ENCODE assay signal across 8 cellular contexts in genomic region chr6:143843689-143844405, GRCh38. TPM values are rescaled to one million over a fixed set of nuclear protein-coding genes. Genes with fewer than 3 reads are reported as not detected.
DNase-seq lines count a peak whose midpoint lies in the region; ATAC-seq and TF ChIP-seq lines count a peak whose summit lies in the region.

No MANE protein-coding gene starts in this region.

- H3K4me3 ChIP-seq in HUES48 (ENCODE audit: low read depth, low read length) = peak overlapping the region; percentile 95
- H3K4me3 ChIP-seq in adrenal gland = peak overlapping the region; percentile 51 to 83 (median 61)
- peak overlapping the region; percentile 87 for H3K4me3 ChIP-seq in kidney epithelial cell (ENCODE audit: low read depth, low read length)

- peak overlapping the region; percentile 94 for H3K9ac ChIP-seq in HUES48 (ENCODE audit: low read depth, low read length)

- intact Hi-C loops in adrenal gland (cut with DNase I) = loop anchor here in 1 of 2 donors (10.0 kb wide), 1 partner anchor 269 kb away; no protein-coding TSS in a partner anchor

- peak; percentile 16 for DNase-seq in AG20443 (ENCODE audit: low spot score)
- no peak for DNase-seq in adrenal gland
- no peak for DNase-seq in kidney epithelial cell (ENCODE audit: low read depth)
- DNase-seq in NCI-H526 treated with DMSO at 0.1 percent for 48 hours (lab: John Stamatoyannopoulos, UW) = no peak
- no peak for DNase-seq in epidermal melanocyte (ENCODE audit: insufficient read length, low spot score)

- H3K27ac ChIP-seq in HUES48 (ENCODE audit: low read depth, low read length) (peak overlapping the region; percentile 92), adrenal gland (peak overlapping the region; percentile 71 to 93 (median 88)), temporal lobe (ENCODE audit: low read depth, low read length) (peak overlapping the region; percentile 91)

- ATAC-seq in GM18870 (IDR thresholded peaks at IDR 0.05; ENCODE audit: unreplicated experiment) = peak; percentile 11

- no peak for TF ChIP-seq POLR2A in adrenal gland (IDR thresholded peaks at IDR 0.05)

- H3K4me1 ChIP-seq in HUES48 (ENCODE audit: control insufficient read depth, insufficient read depth, low read length) (no peaks in the 10 kb centered on the region), adrenal gland (replicated peaks in 1 of 2) (peaks cover 12 to 23% of the 10 kb centered on the region in 2 donors)

- 2 to 4% (median 3%) methylated on average over 12 to 13 of the region's 13 CpGs for WGBS in adrenal gland, 4 donors

- H3K27me3 ChIP-seq in HUES48 (ENCODE audit: control insufficient read depth, insufficient read depth, low read length) (no peaks in the 10 kb centered on the region), adrenal gland (no peaks in the 10 kb centered on the region), kidney epithelial cell (ENCODE audit: control insufficient read depth, insufficient read depth, low read length) (no peaks in the 10 kb centered on the region)

- no peaks in the 10 kb centered on the region for H3K9me3 ChIP-seq in HUES48 (ENCODE audit: control insufficient read depth, insufficient read depth, low read length)
- no peaks in the 10 kb centered on the region for H3K9me3 ChIP-seq in adrenal gland (replicated peaks in 1 of 3)

- H3K36me3 ChIP-seq in HUES48 (ENCODE audit: control insufficient read depth, insufficient read depth, low read length) (peaks cover 47% of the 10 kb centered on the region), adrenal gland (replicated peaks in 1 of 2) (peaks cover 0 to 37% of the 10 kb centered on the region in 2 donors), kidney epithelial cell (ENCODE audit: control insufficient read depth, insufficient read depth, low read length) (no peaks in the 10 kb centered on the region)

- TF ChIP-seq CTCF in adrenal gland (IDR thresholded peaks at IDR 0.05) (no peak), kidney epithelial cell (IDR thresholded peaks at IDR 0.05; ENCODE audit: insufficient read depth, low read length, poor library complexity, severe bottlenecking) (no peak)

RNA-seq across cellular contexts. Expression of gene LTV1, which starts 0.7 kb away (rescaled TPM):
- total RNA-seq in adrenal gland = 10 to 100 TPM in 5 of 8 donors, 1 to 10 TPM in 3; 6.1 to 23.7 (median 16.1) TPM
- polyA plus RNA-seq in adrenal gland = 10 to 100 TPM; 20.8 to 61.1 (median 25.9) TPM
- total RNA-seq in kidney epithelial cell = 22.0 and 24.1 TPM in 2 replicates
- 10.1 TPM for total RNA-seq in temporal lobe

RNA-seq across cellular contexts. Expression of gene ZC2HC1B, which starts 20.4 kb away (rescaled TPM):
- 1 to 10 TPM in 1 of 8 donors, not detected in 7; 1.0 TPM for total RNA-seq in adrenal gland
- under 1 TPM in 1 of 3 donors, not detected in 2; 0.32 TPM for polyA plus RNA-seq in adrenal gland
- not detected in 2 replicates for total RNA-seq in kidney epithelial cell
- total RNA-seq in temporal lobe = not detected
